ENCODE assay signal across 18 cellular contexts in genomic region chr1:110163591-110163990, GRCh38. TPM values are rescaled to one million over a fixed set of nuclear protein-coding genes. Genes with fewer than 3 reads are reported as not detected.
DNase-seq lines count a peak whose midpoint lies in the region; ATAC-seq, FAIRE-seq and TF ChIP-seq lines count a peak whose summit lies in the region.
"Had no signal": no experiment of that assay in that cellular context is flagged by ENCODE, and none has a peak within 500 bp of the region (broad histone marks: within the 10 kb centered on the region; RNA-seq: fewer than 3 reads in every experiment).

No MANE protein-coding gene starts in this region.

- no peaks in the 10 kb centered on the region for H3K27me3 Mint-ChIP-seq in stimulated activated naive CD8-positive, alpha-beta T cell treated with anti-CD3 and anti-CD28 coated beads, Interleukin-15, Interleukin-2, amounts not matched to agents 100 ng/mL and 50 ng/mL, for 24 hours
- H3K27me3 Mint-ChIP-seq in brain, result peaks cover 16% of the 10 kb centered on the region

- H3K9me3 ChIP-seq in PC-3 (ENCODE audit: low read length), result no peaks in the 10 kb centered on the region
- H3K9me3 ChIP-seq: HAP-1 had no signal

- H3K4me1 Mint-ChIP-seq in stimulated activated naive CD8-positive, alpha-beta T cell treated with anti-CD3 and anti-CD28 coated beads, Interleukin-15, Interleukin-2, amounts not matched to agents 100 ng/mL and 50 ng/mL, for 24 hours (ENCODE audit: low read depth), result no peaks in the 10 kb centered on the region
- peaks cover 60% of the 10 kb centered on the region for H3K4me1 Mint-ChIP-seq in brain
- H3K4me1 Mint-ChIP-seq: CD4-positive, CD25-positive, alpha-beta regulatory T cell; IgD-negative memory B cell had no signal

- H3K27ac Mint-ChIP-seq in stimulated activated naive CD8-positive, alpha-beta T cell treated with anti-CD3 and anti-CD28 coated beads, Interleukin-15, Interleukin-2, amounts not matched to agents 100 ng/mL and 50 ng/mL, for 24 hours, result peak overlapping the region; percentile 6
- H3K27ac Mint-ChIP-seq in brain, result peak overlapping the region in 3 of 5 experiments; percentile 39 to 78 (median 58)
- H3K27ac Mint-ChIP-seq: CD4-positive, CD25-positive, alpha-beta regulatory T cell had no signal

- no peaks in the 10 kb centered on the region for H3F3A ChIP-seq in PC-3 (ENCODE audit: low read length, unreplicated experiment)

- H2AFZ ChIP-seq in PC-3 (ENCODE audit: low read length), result no peak overlapping the region
- H2AFZ ChIP-seq: PC-9 had no signal

- no peak for DNase-seq in stimulated activated naive CD8-positive, alpha-beta T cell treated with anti-CD3 and anti-CD28 coated beads, Interleukin-15, Interleukin-2, amounts not matched to agents 100 U/mL and 50 U/mL, for 24 hours
- DNase-seq in NCI-H2196 (lab: John Stamatoyannopoulos, UW; ENCODE audit: unreplicated experiment) (peak; percentile 56), urothelium cell line (ENCODE audit: low spot score) (no peak), PC-3 (no peak)
- DNase-seq: ACHN; CD4-positive, CD25-positive, alpha-beta regulatory T cell; NCI-H1694 had no signal

- H3K9ac ChIP-seq in PC-3 (ENCODE audit: low read length), result no peak overlapping the region

- no peaks in the 10 kb centered on the region for H3K9me2 ChIP-seq in PC-3 (replicated peaks; ENCODE audit: low read length)

- H3K27me3 ChIP-seq in PC-3 (ENCODE audit: low read length), result peaks cover 91% of the 10 kb centered on the region

- no peak for ATAC-seq in stimulated activated naive CD8-positive, alpha-beta T cell treated with anti-CD3 and anti-CD28 coated beads, Interleukin-15, Interleukin-2, amounts not matched to agents 100 U/mL and 50 U/mL, for 24 hours
- ATAC-seq in PC-3 (no peak), HG02759 (IDR thresholded peaks at IDR 0.05; ENCODE audit: unreplicated experiment) (no peak), GM19351 (IDR thresholded peaks at IDR 0.05; ENCODE audit: unreplicated experiment) (no peak)

- no peak overlapping the region for H3K4me3 ChIP-seq in PC-3 (ENCODE audit: low read length)
- H3K4me3 ChIP-seq: HAP-1, PC-9, SK-N-MC had no signal

- no peaks in the 10 kb centered on the region for H3K36me3 ChIP-seq in PC-3 (ENCODE audit: low read depth, low read length)
- H3K36me3 ChIP-seq: HAP-1 had no signal

- no peak for TF ChIP-seq CTCF in brain (conservative IDR thresholded peaks at IDR 0.05)
- no peak for TF ChIP-seq CTCF in PC-3 (conservative IDR thresholded peaks at IDR 0.05; ENCODE audit: low read depth, low read length)

- no peaks in the 10 kb centered on the region for H3K4me1 ChIP-seq in PC-3 (ENCODE audit: insufficient read depth, low read length)
- H3K4me1 ChIP-seq: HAP-1 had no signal

- no peaks in the 10 kb centered on the region for H3K36me3 Mint-ChIP-seq in stimulated activated naive CD8-positive, alpha-beta T cell treated with anti-CD3 and anti-CD28 coated beads, Interleukin-15, Interleukin-2, amounts not matched to agents 100 ng/mL and 50 ng/mL, for 24 hours (ENCODE audit: low read depth)
- no peaks in the 10 kb centered on the region for H3K36me3 Mint-ChIP-seq in brain
- H3K36me3 Mint-ChIP-seq: CD4-positive, CD25-positive, alpha-beta regulatory T cell; IgD-negative memory B cell had no signal

- no TSS peak for BruUV-seq in PC-3 (replicated peaks; lab: Mats Ljungman, UMichigan)

- no peak overlapping the region for H3K4me2 ChIP-seq in PC-3 (ENCODE audit: low read length)
- H3K4me2 ChIP-seq: PC-9 had no signal

- H3K4me3 Mint-ChIP-seq in stimulated activated naive CD8-positive, alpha-beta T cell treated with anti-CD3 and anti-CD28 coated beads, Interleukin-15, Interleukin-2, amounts not matched to agents 100 ng/mL and 50 ng/mL, for 24 hours, result no peak overlapping the region
- no peak overlapping the region for H3K4me3 Mint-ChIP-seq in brain
- H3K4me3 Mint-ChIP-seq: IgD-negative memory B cell had no signal

- no peak overlapping the region for H3K27ac ChIP-seq in PC-3 (ENCODE audit: low read length)
- H3K27ac ChIP-seq: PC-9, SK-N-MC had no signal

- intact Hi-C loops in PC-3 (cut with micrococcal nuclease), result no loop called here

- CTCF ChIA-PET in PC-3 (lab: Charles Lee), result no interaction called here

- H3K9me3 Mint-ChIP-seq in stimulated activated naive CD8-positive, alpha-beta T cell treated with anti-CD3 and anti-CD28 coated beads, Interleukin-15, Interleukin-2, amounts not matched to agents 100 ng/mL and 50 ng/mL, for 24 hours, result no peaks in the 10 kb centered on the region
- H3K9me3 Mint-ChIP-seq in brain, result peaks cover 0 to 2% (median 0%) of the 10 kb centered on the region in 5 experiments

- H4K20me1 ChIP-seq in PC-3 (ENCODE audit: low read length), result no peaks in the 10 kb centered on the region

- FAIRE-seq in urothelium cell line (lab: Jason Lieb, UNC), result peak; percentile 30
- FAIRE-seq: D721Med had no signal

- H3K79me2 ChIP-seq in PC-3 (ENCODE audit: low read length), result no peaks in the 10 kb centered on the region

- POLR2A ChIA-PET in PC-3 (lab: Charles Lee; ENCODE audit: unreplicated experiment), result no interaction called here

RNA-seq across cellular contexts. Expression of gene SLC6A17, which starts 13.3 kb away (rescaled TPM):
- polyA plus RNA-seq in brain (ENCODE audit: insufficient read depth, low read depth, low replicate concordance), result 32.8 TPM
- not detected in 2 replicates for total RNA-seq in PC-3 (2014; rRNA removed)
- total RNA-seq: CD4-positive, CD25-positive, alpha-beta regulatory T cell; HT1080; T-helper 1 cell treated with Interleukin-12 subunit alpha and Interleukin-12 subunit beta and Interleukin-4 antibody, amounts not matched to agents 30 ng/mL and 1 ng/mL, for 36 hours had no signal
- polyA plus RNA-seq: CD4-positive, CD25-positive, alpha-beta regulatory T cell; IgD-negative memory B cell had no signal

RNA-seq across cellular contexts. Expression of gene KCNC4, which starts 46.5 kb away (rescaled TPM):
- polyA plus RNA-seq in brain (ENCODE audit: insufficient read depth, low read depth, low replicate concordance), result 7.4 TPM
- 1.6 and 3.6 TPM in 2 replicates for total RNA-seq in PC-3 (2014; rRNA removed)

RNA-seq across cellular contexts. Expression of gene UBL4B, which starts 51.3 kb away (rescaled TPM):
- 4.9 TPM for polyA plus RNA-seq in brain (ENCODE audit: insufficient read depth, low read depth, low replicate concordance)
- total RNA-seq in PC-3 (2014; rRNA removed), result 0.07 TPM in 1 of 2 replicates, not detected in the other
- total RNA-seq: CD4-positive, CD25-positive, alpha-beta regulatory T cell; HT1080; T-helper 1 cell treated with Interleukin-12 subunit alpha and Interleukin-12 subunit beta and Interleukin-4 antibody, amounts not matched to agents 30 ng/mL and 1 ng/mL, for 36 hours had no signal
- polyA plus RNA-seq: CD4-positive, CD25-positive, alpha-beta regulatory T cell; IgD-negative memory B cell had no signal
